1 cellular context compared by ENCODE assay signal in the genomic region with DNA sequence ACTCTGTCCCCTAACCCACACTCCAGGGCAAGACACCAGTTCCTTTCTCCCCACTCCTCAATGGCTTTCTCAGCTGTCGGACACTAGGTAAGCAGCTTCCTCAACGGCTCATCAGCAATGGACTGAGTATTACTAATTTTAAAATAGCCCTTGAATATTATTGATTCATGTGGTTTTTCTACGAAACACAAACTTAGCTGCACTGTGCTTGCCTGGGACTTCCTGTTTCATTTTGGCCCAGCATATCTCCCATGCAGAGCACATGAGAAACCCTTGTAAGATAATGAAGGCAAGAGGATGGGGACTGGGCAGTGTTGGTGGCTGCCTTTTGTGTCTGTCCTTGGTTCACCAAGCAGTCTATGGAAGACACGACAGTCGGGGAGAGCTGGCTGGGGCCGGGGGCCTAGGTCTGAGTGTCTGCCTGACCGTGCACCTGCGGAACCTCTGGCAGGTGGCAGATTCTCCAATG.
TF ChIP-seq lines count a peak whose summit lies in the region.

No MANE protein-coding gene starts in this region.

TF ChIP-seq in K562, 482 proteins besides CTCF, POLR2A, EP300 and RAD21 (continued from another document):
- no peak for TF ChIP-seq RUNX1 (IDR thresholded peaks at IDR 0.05; ENCODE audit: low read depth)
- TF ChIP-seq ZNF766 (CRISPR knock-in tag; conservative IDR thresholded peaks at IDR 0.05), result peak; percentile 88; the same call in 1 of the 2 replicates
- TF ChIP-seq, protein P1, sequence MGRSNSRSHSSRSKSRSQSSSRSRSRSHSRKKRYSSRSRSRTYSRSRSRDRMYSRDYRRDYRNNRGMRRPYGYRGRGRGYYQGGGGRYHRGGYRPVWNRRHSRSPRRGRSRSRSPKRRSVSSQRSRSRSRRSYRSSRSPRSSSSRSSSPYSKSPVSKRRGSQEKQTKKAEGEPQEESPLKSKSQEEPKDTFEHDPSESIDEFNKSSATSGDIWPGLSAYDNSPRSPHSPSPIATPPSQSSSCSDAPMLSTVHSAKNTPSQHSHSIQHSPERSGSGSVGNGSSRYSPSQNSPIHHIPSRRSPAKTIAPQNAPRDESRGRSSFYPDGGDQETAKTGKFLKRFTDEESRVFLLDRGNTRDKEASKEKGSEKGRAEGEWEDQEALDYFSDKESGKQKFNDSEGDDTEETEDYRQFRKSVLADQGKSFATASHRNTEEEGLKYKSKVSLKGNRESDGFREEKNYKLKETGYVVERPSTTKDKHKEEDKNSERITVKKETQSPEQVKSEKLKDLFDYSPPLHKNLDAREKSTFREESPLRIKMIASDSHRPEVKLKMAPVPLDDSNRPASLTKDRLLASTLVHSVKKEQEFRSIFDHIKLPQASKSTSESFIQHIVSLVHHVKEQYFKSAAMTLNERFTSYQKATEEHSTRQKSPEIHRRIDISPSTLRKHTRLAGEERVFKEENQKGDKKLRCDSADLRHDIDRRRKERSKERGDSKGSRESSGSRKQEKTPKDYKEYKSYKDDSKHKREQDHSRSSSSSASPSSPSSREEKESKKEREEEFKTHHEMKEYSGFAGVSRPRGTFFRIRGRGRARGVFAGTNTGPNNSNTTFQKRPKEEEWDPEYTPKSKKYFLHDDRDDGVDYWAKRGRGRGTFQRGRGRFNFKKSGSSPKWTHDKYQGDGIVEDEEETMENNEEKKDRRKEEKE (IDR thresholded peaks at IDR 0.05; ENCODE audit: borderline replicate concordance in 1 of 2, control insufficient read depth in 1 of 2, low read depth in 2 of 2, low read length in 1 of 2), result no peak
- TF ChIP-seq KAT7 (CRISPR knock-in tag; IDR thresholded peaks at IDR 0.05; ENCODE audit: borderline replicate concordance), result 0 out of 2 replicates have a peak, but pooled peaks have one; percentile 31
- TF ChIP-seq FOXM1 (IDR thresholded peaks at IDR 0.05; ENCODE audit: low read depth), result no peak
- 0 out of 2 replicates have a peak, but pooled peaks have one; percentile 57 for TF ChIP-seq FOXM1 (CRISPR knock-in tag; IDR thresholded peaks at IDR 0.05; ENCODE audit: low read depth)
- no peak for TF ChIP-seq KLF16 (IDR thresholded peaks at IDR 0.05)
- TF ChIP-seq HDGF (IDR thresholded peaks at IDR 0.05), result no peak
- no peak for TF ChIP-seq TBP (optimal IDR thresholded peaks at IDR 0.05; ENCODE audit: low read depth, low read length)
- no peak for TF ChIP-seq GTF2E2 (tag; IDR thresholded peaks at IDR 0.05)
- TF ChIP-seq, protein P2, sequence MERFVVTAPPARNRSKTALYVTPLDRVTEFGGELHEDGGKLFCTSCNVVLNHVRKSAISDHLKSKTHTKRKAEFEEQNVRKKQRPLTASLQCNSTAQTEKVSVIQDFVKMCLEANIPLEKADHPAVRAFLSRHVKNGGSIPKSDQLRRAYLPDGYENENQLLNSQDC (CRISPR knock-in tag; IDR thresholded peaks at IDR 0.05), result no peak
- no peak for TF ChIP-seq ZNF717 (CRISPR knock-in tag; IDR thresholded peaks at IDR 0.05)
- no peak for TF ChIP-seq PTRF (tag; IDR thresholded peaks at IDR 0.05)
- no peak for TF ChIP-seq SMARCB1 (IDR thresholded peaks at IDR 0.05; ENCODE audit: insufficient read length, low read depth)
- TF ChIP-seq, protein P3, sequence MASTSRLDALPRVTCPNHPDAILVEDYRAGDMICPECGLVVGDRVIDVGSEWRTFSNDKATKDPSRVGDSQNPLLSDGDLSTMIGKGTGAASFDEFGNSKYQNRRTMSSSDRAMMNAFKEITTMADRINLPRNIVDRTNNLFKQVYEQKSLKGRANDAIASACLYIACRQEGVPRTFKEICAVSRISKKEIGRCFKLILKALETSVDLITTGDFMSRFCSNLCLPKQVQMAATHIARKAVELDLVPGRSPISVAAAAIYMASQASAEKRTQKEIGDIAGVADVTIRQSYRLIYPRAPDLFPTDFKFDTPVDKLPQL (IDR thresholded peaks at IDR 0.05; ENCODE audit: extremely low read depth, insufficient read length), result no peak
- TF ChIP-seq, protein P4, sequence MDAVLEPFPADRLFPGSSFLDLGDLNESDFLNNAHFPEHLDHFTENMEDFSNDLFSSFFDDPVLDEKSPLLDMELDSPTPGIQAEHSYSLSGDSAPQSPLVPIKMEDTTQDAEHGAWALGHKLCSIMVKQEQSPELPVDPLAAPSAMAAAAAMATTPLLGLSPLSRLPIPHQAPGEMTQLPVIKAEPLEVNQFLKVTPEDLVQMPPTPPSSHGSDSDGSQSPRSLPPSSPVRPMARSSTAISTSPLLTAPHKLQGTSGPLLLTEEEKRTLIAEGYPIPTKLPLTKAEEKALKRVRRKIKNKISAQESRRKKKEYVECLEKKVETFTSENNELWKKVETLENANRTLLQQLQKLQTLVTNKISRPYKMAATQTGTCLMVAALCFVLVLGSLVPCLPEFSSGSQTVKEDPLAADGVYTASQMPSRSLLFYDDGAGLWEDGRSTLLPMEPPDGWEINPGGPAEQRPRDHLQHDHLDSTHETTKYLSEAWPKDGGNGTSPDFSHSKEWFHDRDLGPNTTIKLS (IDR thresholded peaks at IDR 0.05; ENCODE audit: borderline replicate concordance, low read depth), result no peak
- TF ChIP-seq ZNF785 (CRISPR knock-in tag; IDR thresholded peaks at IDR 0.05), result no peak
- peak; percentile 73; the same call in 1 of the 2 replicates for TF ChIP-seq SPI1 (IDR thresholded peaks at IDR 0.05; ENCODE audit: borderline replicate concordance, low read depth, low read length)
- no peak for TF ChIP-seq ZNF217 (CRISPR knock-in tag; IDR thresholded peaks at IDR 0.05)
- no peak for TF ChIP-seq CBX3 (IDR thresholded peaks at IDR 0.05; ENCODE audit: borderline replicate concordance in 1 of 2, low read length in 2 of 2)
- TF ChIP-seq, protein P5, sequence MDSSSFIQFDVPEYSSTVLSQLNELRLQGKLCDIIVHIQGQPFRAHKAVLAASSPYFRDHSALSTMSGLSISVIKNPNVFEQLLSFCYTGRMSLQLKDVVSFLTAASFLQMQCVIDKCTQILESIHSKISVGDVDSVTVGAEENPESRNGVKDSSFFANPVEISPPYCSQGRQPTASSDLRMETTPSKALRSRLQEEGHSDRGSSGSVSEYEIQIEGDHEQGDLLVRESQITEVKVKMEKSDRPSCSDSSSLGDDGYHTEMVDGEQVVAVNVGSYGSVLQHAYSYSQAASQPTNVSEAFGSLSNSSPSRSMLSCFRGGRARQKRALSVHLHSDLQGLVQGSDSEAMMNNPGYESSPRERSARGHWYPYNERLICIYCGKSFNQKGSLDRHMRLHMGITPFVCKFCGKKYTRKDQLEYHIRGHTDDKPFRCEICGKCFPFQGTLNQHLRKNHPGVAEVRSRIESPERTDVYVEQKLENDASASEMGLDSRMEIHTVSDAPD (CRISPR knock-in tag; IDR thresholded peaks at IDR 0.05), result no peak
- TF ChIP-seq TCF3 (CRISPR knock-in tag; IDR thresholded peaks at IDR 0.05), result peak; percentile 34; the same call in 1 of the 2 replicates
- no peak for TF ChIP-seq ZFP36 (IDR thresholded peaks at IDR 0.05; ENCODE audit: low read depth, low read length, partially characterized antibody)
- no peak for TF ChIP-seq PPARD (CRISPR knock-in tag; IDR thresholded peaks at IDR 0.05)
- TF ChIP-seq ZNF668 (CRISPR knock-in tag; IDR thresholded peaks at IDR 0.05), result no peak
- no peak for TF ChIP-seq SRSF1 (IDR thresholded peaks at IDR 0.05; ENCODE audit: low read depth, low read length)
- TF ChIP-seq MCM3 (IDR thresholded peaks at IDR 0.05), result no peak
- no peak for TF ChIP-seq JUNB (CRISPR knock-in tag; conservative IDR thresholded peaks at IDR 0.05)
- TF ChIP-seq, protein P6, sequence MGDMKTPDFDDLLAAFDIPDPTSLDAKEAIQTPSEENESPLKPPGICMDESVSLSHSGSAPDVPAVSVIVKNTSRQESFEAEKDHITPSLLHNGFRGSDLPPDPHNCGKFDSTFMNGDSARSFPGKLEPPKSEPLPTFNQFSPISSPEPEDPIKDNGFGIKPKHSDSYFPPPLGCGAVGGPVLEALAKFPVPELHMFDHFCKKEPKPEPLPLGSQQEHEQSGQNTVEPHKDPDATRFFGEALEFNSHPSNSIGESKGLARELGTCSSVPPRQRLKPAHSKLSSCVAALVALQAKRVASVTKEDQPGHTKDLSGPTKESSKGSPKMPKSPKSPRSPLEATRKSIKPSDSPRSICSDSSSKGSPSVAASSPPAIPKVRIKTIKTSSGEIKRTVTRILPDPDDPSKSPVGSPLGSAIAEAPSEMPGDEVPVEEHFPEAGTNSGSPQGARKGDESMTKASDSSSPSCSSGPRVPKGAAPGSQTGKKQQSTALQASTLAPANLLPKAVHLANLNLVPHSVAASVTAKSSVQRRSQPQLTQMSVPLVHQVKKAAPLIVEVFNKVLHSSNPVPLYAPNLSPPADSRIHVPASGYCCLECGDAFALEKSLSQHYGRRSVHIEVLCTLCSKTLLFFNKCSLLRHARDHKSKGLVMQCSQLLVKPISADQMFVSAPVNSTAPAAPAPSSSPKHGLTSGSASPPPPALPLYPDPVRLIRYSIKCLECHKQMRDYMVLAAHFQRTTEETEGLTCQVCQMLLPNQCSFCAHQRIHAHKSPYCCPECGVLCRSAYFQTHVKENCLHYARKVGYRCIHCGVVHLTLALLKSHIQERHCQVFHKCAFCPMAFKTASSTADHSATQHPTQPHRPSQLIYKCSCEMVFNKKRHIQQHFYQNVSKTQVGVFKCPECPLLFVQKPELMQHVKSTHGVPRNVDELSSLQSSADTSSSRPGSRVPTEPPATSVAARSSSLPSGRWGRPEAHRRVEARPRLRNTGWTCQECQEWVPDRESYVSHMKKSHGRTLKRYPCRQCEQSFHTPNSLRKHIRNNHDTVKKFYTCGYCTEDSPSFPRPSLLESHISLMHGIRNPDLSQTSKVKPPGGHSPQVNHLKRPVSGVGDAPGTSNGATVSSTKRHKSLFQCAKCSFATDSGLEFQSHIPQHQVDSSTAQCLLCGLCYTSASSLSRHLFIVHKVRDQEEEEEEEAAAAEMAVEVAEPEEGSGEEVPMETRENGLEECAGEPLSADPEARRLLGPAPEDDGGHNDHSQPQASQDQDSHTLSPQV (IDR thresholded peaks at IDR 0.05), result no peak
- TF ChIP-seq POLR2AphosphoS5 (IDR thresholded peaks at IDR 0.05; ENCODE audit: control insufficient read depth, insufficient read depth, low read depth, low read length), result no peak
- TF ChIP-seq GABPA (tag; conservative IDR thresholded peaks at IDR 0.05; ENCODE audit: low read depth), result peak; percentile 53
- TF ChIP-seq, protein P7, sequence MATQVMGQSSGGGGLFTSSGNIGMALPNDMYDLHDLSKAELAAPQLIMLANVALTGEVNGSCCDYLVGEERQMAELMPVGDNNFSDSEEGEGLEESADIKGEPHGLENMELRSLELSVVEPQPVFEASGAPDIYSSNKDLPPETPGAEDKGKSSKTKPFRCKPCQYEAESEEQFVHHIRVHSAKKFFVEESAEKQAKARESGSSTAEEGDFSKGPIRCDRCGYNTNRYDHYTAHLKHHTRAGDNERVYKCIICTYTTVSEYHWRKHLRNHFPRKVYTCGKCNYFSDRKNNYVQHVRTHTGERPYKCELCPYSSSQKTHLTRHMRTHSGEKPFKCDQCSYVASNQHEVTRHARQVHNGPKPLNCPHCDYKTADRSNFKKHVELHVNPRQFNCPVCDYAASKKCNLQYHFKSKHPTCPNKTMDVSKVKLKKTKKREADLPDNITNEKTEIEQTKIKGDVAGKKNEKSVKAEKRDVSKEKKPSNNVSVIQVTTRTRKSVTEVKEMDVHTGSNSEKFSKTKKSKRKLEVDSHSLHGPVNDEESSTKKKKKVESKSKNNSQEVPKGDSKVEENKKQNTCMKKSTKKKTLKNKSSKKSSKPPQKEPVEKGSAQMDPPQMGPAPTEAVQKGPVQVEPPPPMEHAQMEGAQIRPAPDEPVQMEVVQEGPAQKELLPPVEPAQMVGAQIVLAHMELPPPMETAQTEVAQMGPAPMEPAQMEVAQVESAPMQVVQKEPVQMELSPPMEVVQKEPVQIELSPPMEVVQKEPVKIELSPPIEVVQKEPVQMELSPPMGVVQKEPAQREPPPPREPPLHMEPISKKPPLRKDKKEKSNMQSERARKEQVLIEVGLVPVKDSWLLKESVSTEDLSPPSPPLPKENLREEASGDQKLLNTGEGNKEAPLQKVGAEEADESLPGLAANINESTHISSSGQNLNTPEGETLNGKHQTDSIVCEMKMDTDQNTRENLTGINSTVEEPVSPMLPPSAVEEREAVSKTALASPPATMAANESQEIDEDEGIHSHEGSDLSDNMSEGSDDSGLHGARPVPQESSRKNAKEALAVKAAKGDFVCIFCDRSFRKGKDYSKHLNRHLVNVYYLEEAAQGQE (CRISPR knock-in tag; IDR thresholded peaks at IDR 0.05; ENCODE audit: low read depth), result no peak
- TF ChIP-seq, protein P8, sequence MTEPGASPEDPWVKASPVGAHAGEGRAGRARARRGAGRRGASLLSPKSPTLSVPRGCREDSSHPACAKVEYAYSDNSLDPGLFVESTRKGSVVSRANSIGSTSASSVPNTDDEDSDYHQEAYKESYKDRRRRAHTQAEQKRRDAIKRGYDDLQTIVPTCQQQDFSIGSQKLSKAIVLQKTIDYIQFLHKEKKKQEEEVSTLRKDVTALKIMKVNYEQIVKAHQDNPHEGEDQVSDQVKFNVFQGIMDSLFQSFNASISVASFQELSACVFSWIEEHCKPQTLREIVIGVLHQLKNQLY (CRISPR knock-in tag; conservative IDR thresholded peaks at IDR 0.05), result no peak
- no peak for TF ChIP-seq OTX1 (CRISPR knock-in tag; IDR thresholded peaks at IDR 0.05)
- TF ChIP-seq L3MBTL2 (IDR thresholded peaks at IDR 0.05), result 0 out of 2 replicates have a peak, but pooled peaks have one; percentile 12
- TF ChIP-seq ZC3H4 (CRISPR knock-in tag; IDR thresholded peaks at IDR 0.05; ENCODE audit: borderline replicate concordance), result no peak
